1 cellular context compared by ENCODE assay signal in the genomic region with DNA sequence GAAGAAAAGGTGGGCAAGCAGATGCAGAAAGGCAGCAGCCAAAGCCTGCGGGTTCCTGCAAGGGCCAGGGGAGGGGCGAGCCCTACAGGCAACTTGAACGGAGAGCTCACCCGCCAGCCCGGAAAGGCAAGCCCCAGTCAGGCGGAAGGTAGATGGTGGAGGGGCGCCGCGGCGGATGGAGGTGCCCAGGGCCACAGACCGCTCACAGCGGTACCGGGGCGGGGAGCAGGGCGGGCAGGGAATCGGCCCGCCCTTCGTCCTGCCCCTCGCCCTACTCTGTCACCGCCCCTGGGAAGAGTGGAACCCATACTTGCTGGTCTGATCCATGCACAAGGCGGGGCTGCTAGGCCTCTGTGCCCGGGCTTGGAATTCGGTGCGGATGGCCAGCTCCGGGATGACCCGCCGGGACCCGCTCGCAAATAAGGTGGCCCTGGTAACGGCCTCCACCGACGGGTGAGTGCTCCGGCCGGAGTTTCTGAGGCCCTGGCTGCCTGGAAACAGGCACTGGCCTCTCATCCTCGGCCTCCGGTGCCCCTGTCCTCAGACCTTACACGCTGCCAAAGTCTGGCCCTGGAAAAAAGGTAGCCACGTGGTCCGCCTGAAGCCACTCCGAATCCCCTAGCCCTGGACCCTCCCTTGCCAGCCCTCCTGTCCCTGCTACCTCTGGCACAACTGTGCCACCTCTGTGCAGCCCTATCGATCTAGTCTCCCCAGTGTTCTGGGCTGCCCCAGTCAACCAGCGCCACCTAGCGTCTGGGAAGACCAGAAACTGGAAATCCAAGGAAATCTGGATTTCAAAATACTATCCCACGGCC.
A peak's percentile ranks its signal among the peaks of the same experiment; 100 is the strongest.
TF ChIP-seq lines count a peak whose summit lies in the region.

A gene (plus strand): TSS at position 307 of the 815 bp plus-strand sequence. CDS start 19 bp downstream, at position 326.

TF ChIP-seq in HepG2, 621 proteins besides CTCF, POLR2A, EP300 and RAD21 (continued from another document and continues in another):
- TF ChIP-seq KLF13 (CRISPR knock-in tag; IDR thresholded peaks at IDR 0.05) (peak; percentile 97; the same call in 1 of the 2 replicates), ATF1 (CRISPR knock-in tag; IDR thresholded peaks at IDR 0.05) (no peak), MATR3 (CRISPR knock-in tag; IDR thresholded peaks at IDR 0.05) (0 out of 2 replicates have a peak, but pooled peaks have one; percentile 20), ATF7-NPFF (CRISPR knock-in tag; IDR thresholded peaks at IDR 0.05; ENCODE audit: low read depth) (peak; percentile 56; the same call in 1 of the 2 replicates), SMAD9 (CRISPR knock-in tag; IDR thresholded peaks at IDR 0.05) (peak; percentile 89), YY1 (IDR thresholded peaks at IDR 0.05; ENCODE audit: insufficient read depth, insufficient replicate concordance, low read depth, low read length) (peak; percentile 75), TCF7 (IDR thresholded peaks at IDR 0.05; ENCODE audit: low read depth) (peak; percentile 17; the same call in 1 of the 2 replicates), ZNF44 (CRISPR knock-in tag; IDR thresholded peaks at IDR 0.05) (peak; percentile 99), MIER2 (CRISPR knock-in tag; IDR thresholded peaks at IDR 0.05) (peak; percentile 86), ARHGAP35 (CRISPR knock-in tag; IDR thresholded peaks at IDR 0.05; ENCODE audit: borderline replicate concordance) (peak; percentile 99), ZNF331 (CRISPR knock-in tag; IDR thresholded peaks at IDR 0.05) (peak; percentile 87; the same call in 1 of the 2 replicates), DMAP1 (CRISPR knock-in tag; IDR thresholded peaks at IDR 0.05) (peak; percentile 97), MAFF (IDR thresholded peaks at IDR 0.05; ENCODE audit: low read depth, low read length) (no peak), NCOA1 (CRISPR knock-in tag; IDR thresholded peaks at IDR 0.05) (peak; percentile 99), KDM1A (CRISPR knock-in tag; IDR thresholded peaks at IDR 0.05) (peak; percentile 87), ZNF674 (CRISPR knock-in tag; IDR thresholded peaks at IDR 0.05; ENCODE audit: low read depth) (peak; percentile 83; the same call in 1 of the 2 replicates), KDM5A (IDR thresholded peaks at IDR 0.05; ENCODE audit: borderline replicate concordance, low read length) (peak; percentile 97)
- TF ChIP-seq, protein P1, sequence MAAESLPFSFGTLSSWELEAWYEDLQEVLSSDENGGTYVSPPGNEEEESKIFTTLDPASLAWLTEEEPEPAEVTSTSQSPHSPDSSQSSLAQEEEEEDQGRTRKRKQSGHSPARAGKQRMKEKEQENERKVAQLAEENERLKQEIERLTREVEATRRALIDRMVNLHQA (CRISPR knock-in tag; IDR thresholded peaks at IDR 0.05): no peak
- TF ChIP-seq, protein P2, sequence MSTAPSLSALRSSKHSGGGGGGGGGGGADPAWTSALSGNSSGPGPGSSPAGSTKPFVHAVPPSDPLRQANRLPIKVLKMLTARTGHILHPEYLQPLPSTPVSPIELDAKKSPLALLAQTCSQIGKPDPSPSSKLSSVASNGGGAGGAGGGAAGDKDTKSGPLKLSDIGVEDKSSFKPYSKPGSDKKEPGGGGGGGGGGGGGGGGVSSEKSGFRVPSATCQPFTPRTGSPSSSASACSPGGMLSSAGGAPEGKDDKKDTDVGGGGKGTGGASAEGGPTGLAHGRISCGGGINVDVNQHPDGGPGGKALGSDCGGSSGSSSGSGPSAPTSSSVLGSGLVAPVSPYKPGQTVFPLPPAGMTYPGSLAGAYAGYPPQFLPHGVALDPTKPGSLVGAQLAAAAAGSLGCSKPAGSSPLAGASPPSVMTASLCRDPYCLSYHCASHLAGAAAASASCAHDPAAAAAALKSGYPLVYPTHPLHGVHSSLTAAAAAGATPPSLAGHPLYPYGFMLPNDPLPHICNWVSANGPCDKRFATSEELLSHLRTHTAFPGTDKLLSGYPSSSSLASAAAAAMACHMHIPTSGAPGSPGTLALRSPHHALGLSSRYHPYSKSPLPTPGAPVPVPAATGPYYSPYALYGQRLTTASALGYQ (CRISPR knock-in tag; IDR thresholded peaks at IDR 0.05): peak; percentile 92
- TF ChIP-seq, protein P3, sequence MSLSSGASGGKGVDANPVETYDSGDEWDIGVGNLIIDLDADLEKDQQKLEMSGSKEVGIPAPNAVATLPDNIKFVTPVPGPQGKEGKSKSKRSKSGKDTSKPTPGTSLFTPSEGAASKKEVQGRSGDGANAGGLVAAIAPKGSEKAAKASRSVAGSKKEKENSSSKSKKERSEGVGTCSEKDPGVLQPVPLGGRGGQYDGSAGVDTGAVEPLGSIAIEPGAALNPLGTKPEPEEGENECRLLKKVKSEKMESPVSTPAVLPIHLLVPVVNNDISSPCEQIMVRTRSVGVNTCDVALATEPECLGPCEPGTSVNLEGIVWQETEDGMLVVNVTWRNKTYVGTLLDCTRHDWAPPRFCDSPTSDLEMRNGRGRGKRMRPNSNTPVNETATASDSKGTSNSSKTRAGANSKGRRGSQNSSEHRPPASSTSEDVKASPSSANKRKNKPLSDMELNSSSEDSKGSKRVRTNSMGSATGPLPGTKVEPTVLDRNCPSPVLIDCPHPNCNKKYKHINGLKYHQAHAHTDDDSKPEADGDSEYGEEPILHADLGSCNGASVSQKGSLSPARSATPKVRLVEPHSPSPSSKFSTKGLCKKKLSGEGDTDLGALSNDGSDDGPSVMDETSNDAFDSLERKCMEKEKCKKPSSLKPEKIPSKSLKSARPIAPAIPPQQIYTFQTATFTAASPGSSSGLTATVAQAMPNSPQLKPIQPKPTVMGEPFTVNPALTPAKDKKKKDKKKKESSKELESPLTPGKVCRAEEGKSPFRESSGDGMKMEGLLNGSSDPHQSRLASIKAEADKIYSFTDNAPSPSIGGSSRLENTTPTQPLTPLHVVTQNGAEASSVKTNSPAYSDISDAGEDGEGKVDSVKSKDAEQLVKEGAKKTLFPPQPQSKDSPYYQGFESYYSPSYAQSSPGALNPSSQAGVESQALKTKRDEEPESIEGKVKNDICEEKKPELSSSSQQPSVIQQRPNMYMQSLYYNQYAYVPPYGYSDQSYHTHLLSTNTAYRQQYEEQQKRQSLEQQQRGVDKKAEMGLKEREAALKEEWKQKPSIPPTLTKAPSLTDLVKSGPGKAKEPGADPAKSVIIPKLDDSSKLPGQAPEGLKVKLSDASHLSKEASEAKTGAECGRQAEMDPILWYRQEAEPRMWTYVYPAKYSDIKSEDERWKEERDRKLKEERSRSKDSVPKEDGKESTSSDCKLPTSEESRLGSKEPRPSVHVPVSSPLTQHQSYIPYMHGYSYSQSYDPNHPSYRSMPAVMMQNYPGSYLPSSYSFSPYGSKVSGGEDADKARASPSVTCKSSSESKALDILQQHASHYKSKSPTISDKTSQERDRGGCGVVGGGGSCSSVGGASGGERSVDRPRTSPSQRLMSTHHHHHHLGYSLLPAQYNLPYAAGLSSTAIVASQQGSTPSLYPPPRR (CRISPR knock-in tag; IDR thresholded peaks at IDR 0.05; ENCODE audit: borderline replicate concordance): peak; percentile 77
- TF ChIP-seq, protein P4, sequence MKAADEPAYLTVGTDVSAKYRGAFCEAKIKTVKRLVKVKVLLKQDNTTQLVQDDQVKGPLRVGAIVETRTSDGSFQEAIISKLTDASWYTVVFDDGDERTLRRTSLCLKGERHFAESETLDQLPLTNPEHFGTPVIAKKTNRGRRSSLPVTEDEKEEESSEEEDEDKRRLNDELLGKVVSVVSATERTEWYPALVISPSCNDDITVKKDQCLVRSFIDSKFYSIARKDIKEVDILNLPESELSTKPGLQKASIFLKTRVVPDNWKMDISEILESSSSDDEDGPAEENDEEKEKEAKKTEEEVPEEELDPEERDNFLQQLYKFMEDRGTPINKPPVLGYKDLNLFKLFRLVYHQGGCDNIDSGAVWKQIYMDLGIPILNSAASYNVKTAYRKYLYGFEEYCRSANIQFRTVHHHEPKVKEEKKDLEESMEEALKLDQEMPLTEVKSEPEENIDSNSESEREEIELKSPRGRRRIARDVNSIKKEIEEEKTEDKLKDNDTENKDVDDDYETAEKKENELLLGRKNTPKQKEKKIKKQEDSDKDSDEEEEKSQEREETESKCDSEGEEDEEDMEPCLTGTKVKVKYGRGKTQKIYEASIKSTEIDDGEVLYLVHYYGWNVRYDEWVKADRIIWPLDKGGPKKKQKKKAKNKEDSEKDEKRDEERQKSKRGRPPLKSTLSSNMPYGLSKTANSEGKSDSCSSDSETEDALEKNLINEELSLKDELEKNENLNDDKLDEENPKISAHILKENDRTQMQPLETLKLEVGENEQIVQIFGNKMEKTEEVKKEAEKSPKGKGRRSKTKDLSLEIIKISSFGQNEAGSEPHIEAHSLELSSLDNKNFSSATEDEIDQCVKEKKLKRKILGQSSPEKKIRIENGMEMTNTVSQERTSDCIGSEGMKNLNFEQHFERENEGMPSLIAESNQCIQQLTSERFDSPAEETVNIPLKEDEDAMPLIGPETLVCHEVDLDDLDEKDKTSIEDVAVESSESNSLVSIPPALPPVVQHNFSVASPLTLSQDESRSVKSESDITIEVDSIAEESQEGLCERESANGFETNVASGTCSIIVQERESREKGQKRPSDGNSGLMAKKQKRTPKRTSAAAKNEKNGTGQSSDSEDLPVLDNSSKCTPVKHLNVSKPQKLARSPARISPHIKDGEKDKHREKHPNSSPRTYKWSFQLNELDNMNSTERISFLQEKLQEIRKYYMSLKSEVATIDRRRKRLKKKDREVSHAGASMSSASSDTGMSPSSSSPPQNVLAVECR (CRISPR knock-in tag; IDR thresholded peaks at IDR 0.05; ENCODE audit: borderline replicate concordance): peak; percentile 95; the same call in 1 of the 2 replicates
- TF ChIP-seq, protein P5, sequence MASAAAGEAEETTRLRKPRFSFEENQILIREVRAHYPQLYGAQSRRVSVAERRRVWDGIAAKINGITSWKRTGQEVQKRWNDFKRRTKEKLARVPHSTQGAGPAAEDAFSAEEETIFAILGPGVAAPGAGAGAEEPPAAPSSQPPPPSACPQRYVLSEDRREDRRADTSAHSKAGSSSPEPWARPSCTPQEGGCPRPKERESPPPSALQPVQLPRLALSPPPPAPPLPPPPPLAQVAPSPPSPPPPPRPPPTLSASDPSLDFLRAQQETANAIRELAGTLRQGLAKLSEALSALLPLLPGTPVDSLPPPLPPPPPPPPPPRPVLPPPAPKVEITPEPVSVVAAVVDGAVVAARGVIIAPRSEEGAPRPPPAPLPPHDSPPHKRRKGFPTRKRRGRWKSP (CRISPR knock-in tag; IDR thresholded peaks at IDR 0.05): no peak; the same call in 1 of the 2 replicates
- TF ChIP-seq, protein P6, sequence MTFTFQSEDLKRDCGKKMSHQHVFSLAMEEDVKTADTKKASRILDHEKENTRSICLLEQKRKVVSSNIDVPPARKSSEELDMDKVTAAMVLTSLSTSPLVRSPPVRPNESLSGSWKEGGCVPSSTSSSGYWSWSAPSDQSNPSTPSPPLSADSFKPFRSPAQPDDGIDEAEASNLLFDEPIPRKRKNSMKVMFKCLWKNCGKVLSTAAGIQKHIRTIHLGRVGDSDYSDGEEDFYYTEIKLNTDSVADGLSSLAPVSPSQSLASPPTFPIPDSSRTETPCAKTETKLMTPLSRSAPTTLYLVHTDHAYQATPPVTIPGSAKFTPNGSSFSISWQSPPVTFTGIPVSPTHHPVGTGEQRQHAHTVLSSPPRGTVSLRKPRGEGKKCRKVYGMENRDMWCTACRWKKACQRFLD (CRISPR knock-in tag; IDR thresholded peaks at IDR 0.05; ENCODE audit: borderline replicate concordance): peak; percentile 93; the same call in 1 of the 2 replicates
- TF ChIP-seq, protein P7, sequence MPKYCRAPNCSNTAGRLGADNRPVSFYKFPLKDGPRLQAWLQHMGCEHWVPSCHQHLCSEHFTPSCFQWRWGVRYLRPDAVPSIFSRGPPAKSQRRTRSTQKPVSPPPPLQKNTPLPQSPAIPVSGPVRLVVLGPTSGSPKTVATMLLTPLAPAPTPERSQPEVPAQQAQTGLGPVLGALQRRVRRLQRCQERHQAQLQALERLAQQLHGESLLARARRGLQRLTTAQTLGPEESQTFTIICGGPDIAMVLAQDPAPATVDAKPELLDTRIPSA (CRISPR knock-in tag; IDR thresholded peaks at IDR 0.05; ENCODE audit: borderline replicate concordance): peak; percentile 97; the same call in 1 of the 2 replicates
- TF ChIP-seq, protein P8, sequence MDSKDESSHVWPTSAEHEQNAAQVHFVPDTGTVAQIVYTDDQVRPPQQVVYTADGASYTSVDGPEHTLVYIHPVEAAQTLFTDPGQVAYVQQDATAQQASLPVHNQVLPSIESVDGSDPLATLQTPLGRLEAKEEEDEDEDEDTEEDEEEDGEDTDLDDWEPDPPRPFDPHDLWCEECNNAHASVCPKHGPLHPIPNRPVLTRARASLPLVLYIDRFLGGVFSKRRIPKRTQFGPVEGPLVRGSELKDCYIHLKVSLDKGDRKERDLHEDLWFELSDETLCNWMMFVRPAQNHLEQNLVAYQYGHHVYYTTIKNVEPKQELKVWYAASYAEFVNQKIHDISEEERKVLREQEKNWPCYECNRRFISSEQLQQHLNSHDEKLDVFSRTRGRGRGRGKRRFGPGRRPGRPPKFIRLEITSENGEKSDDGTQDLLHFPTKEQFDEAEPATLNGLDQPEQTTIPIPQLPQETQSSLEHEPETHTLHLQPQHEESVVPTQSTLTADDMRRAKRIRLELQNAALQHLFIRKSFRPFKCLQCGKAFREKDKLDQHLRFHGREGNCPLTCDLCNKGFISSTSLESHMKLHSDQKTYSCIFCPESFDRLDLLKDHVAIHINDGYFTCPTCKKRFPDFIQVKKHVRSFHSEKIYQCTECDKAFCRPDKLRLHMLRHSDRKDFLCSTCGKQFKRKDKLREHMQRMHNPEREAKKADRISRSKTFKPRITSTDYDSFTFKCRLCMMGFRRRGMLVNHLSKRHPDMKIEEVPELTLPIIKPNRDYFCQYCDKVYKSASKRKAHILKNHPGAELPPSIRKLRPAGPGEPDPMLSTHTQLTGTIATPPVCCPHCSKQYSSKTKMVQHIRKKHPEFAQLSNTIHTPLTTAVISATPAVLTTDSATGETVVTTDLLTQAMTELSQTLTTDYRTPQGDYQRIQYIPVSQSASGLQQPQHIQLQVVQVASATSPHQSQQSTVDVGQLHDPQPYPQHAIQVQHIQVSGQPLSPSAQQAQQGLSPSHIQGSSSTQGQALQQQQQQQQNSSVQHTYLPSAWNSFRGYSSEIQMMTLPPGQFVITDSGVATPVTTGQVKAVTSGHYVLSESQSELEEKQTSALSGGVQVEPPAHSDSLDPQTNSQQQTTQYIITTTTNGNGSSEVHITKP (CRISPR knock-in tag; IDR thresholded peaks at IDR 0.05; ENCODE audit: low read depth): peak; percentile 66
